ENCODE assay signal across 26 cellular contexts in the genomic region with DNA sequence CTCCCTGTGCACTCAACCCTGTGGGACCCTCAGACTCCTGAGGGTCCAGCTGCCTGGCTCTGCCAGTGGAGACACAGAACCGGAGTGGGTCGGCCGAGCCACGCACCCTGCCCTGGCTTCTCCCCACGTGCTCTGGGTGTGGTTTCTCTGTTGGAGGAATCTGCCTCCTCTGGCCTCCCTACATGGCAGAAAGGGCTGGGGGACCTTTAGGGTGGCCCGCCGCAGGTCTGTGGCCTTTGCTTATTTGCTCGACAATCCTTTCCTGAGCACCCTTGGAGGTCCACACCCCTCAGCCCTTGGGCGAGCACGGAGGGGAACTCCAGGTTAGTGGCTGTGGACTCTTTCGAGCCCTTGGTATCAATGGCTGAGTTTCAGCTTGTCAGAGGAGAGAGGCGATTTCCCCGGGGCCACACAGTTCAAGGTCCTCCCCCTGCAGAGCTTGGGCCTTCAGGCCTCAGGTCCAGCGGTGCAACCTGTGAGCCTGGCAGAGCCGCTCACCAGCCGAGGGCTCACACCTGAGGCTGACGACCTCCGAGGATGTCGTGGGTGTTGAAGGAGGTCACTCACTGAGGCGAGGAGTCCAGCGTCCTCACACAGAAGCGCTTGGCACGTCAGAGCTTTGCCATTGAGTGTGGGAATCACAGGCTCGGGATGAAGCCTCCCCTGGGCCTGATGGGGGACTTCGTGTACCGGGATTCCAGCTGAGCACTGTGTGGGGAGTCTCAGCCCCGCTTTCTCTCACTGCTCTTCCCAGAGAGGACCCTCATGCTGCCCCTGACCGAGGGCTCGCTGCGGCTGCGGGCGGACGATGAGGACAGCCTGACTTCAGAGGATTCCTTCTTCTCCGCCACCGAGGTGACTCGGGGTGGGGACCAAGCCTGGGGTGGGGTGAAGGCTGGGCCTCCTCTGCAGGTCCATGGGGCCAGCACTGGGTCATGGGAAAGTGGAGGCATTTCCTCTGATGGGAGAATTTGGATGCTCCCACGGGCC.
"Had no signal": no experiment of that assay in that cellular context is flagged by ENCODE, and none has a peak within 500 bp of the region (broad histone marks: within the 10 kb centered on the region; RNA-seq: fewer than 3 reads in every experiment).

No MANE protein-coding gene starts in this region.

- H3K4me3 Mint-ChIP-seq: activated CD8-positive, alpha-beta T cell treated with anti-CD3 and anti-CD28 coated beads for 36 hours; activated naive CD8-positive, alpha-beta T cell treated with anti-CD3 and anti-CD28 coated beads, Interleukin-2, amount 10 ng/mL, durations not matched to agents 7 days and 5 days; activated T-cell treated with anti-CD3 and anti-CD28 coated beads, Interleukin-2, amount 50 U/mL, for 72 hours; T-helper 1 cell treated with Interleukin-12 subunit alpha and Interleukin-12 subunit beta and Interleukin-4 antibody, amounts not matched to agents 30 μg/mL and 1 μg/mL, for 36 hours had no signal

- FAIRE-seq: RCC 7860 had no signal

- H3K4me2 ChIP-seq: KMS-11 had no signal

- H3K27ac Mint-ChIP-seq: activated CD8-positive, alpha-beta T cell treated with anti-CD3 and anti-CD28 coated beads for 36 hours; activated naive CD8-positive, alpha-beta T cell treated with anti-CD3 and anti-CD28 coated beads, Interleukin-2, amount 10 ng/mL, durations not matched to agents 7 days and 5 days; activated T-cell treated with anti-CD3 and anti-CD28 coated beads, Interleukin-2, amount 50 U/mL, for 72 hours; T-helper 1 cell treated with Interleukin-12 subunit alpha and Interleukin-12 subunit beta and Interleukin-4 antibody, amounts not matched to agents 30 μg/mL and 1 μg/mL, for 36 hours had no signal

- H3K4me1 ChIP-seq: adrenal gland, breast epithelium had no signal

- H3K27me3 ChIP-seq: adrenal gland, breast epithelium had no signal

- DNase-seq: activated CD4-positive, alpha-beta T cell treated with anti-CD3 and anti-CD28 coated beads for 4 hours; activated CD8-positive, alpha-beta memory T cell treated with anti-CD3 and anti-CD28 coated beads, Interleukin-2, amount 50 U/mL, for 4 hours; activated CD8-positive, alpha-beta T cell treated with anti-CD3 and anti-CD28 coated beads for 36 hours; activated naive CD4-positive, alpha-beta T cell treated with anti-CD3 and anti-CD28 coated beads, Interleukin-2, amount 50 U/mL, for 16 hours; activated naive CD8-positive, alpha-beta T cell treated with anti-CD3 and anti-CD28 coated beads, Interleukin-2, amount 10 ng/mL, durations not matched to agents 7 days and 5 days; activated T-cell treated with anti-CD3 and anti-CD28 coated beads, Interleukin-2, amount 50 U/mL, for 72 hours; anterior cingulate cortex; caudate nucleus; NCI-H1092; NCI-H1417 treated with DMSO at 0.1 percent for 48 hours; NCI-H1694; NCI-H2029; NCI-H2107; NCI-H2171 treated with DMSO at 0.1 percent for 48 hours; NCI-H226; NCI-H510A; NCI-H526 treated with DMSO at 0.1 percent for 48 hours; NCI-H82; OCI-M1; SHP77 treated with DMSO at 0.1 percent for 48 hours had no signal

- H3K27ac ChIP-seq: adrenal gland, breast epithelium, KMS-11 had no signal

- ATAC-seq: activated CD4-positive, CD25-positive, alpha-beta regulatory T cell treated with anti-CD3 and anti-CD28 coated beads, Interleukin-2, amount 50 U/mL, for 24 hours; activated CD8-positive, alpha-beta T cell treated with anti-CD3 and anti-CD28 coated beads for 36 hours; activated T-cell treated with anti-CD3 and anti-CD28 coated beads, Interleukin-2, amount 50 U/mL, for 72 hours had no signal

- H3K9ac ChIP-seq: KMS-11 had no signal

- H3K4me3 ChIP-seq: adrenal gland, breast epithelium had no signal

- H3K4me1 Mint-ChIP-seq: activated naive CD8-positive, alpha-beta T cell treated with anti-CD3 and anti-CD28 coated beads, Interleukin-2, amount 10 ng/mL, durations not matched to agents 7 days and 5 days had no signal

- H3K27me3 Mint-ChIP-seq: activated CD8-positive, alpha-beta T cell treated with anti-CD3 and anti-CD28 coated beads for 36 hours; activated naive CD8-positive, alpha-beta T cell treated with anti-CD3 and anti-CD28 coated beads, Interleukin-2, amount 10 ng/mL, durations not matched to agents 7 days and 5 days had no signal

- H3K9me3 Mint-ChIP-seq: activated CD8-positive, alpha-beta T cell treated with anti-CD3 and anti-CD28 coated beads for 36 hours; activated naive CD8-positive, alpha-beta T cell treated with anti-CD3 and anti-CD28 coated beads, Interleukin-2, amount 10 ng/mL, durations not matched to agents 7 days and 5 days; activated T-cell treated with anti-CD3 and anti-CD28 coated beads, Interleukin-2, amount 50 U/mL, for 72 hours; T-helper 1 cell treated with Interleukin-12 subunit alpha and Interleukin-12 subunit beta and Interleukin-4 antibody, amounts not matched to agents 30 μg/mL and 1 μg/mL, for 36 hours had no signal

- H3K9me3 ChIP-seq: adrenal gland, breast epithelium had no signal
